In the genomic region with DNA sequence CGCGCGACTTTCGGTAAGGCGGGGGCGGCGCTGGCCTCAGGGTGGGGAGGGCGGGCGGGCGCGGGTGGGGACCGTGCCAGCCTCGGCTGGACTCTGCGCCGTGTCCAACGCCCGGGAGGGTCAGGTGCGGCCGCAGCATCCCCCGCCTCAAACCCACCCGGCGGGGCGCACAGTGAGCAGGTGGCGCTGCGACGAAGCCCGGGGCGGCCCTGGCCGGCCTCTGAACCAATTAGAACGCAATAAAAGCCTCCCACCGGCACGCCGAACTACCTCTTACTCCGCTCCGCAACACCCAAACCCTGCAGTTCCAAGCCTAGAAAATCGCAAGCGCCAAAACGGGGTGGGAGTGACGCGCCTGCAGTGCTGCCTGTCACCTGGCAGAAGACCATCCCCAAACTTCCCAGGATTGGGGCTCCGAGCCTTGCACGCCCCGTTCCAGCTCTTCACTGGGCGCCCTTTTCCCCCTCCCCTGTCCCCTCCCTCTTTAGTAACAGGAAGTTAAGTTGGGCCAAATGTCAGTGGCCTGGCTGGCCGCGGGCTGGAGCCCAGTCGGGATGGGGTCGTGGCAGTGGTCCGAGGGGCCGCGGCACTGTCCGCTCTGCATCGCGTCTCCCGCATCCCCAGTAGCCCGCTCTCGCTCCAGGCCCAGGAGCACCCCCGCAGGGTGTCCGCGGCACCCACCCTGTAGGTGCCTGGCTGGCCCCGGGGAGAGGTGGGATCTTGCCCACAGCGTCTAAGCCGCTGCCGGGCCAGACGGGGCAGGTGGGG, we compare ENCODE assay signal across 8 cellular contexts. TPM values are rescaled to one million over a fixed set of nuclear protein-coding genes. Genes with fewer than 3 reads are reported as not detected.
A peak's percentile ranks its signal among the peaks of the same experiment; 100 is the strongest.
DNase-seq lines count a peak whose midpoint lies in the region; ATAC-seq and TF ChIP-seq lines count a peak whose summit lies in the region.

No MANE protein-coding gene starts in this region.

- H3K4me3 Mint-ChIP-seq in T-helper 2 cell treated with Interferon-gamma antibody and Interleukin-4, amounts not matched to agents 5 μg/mL and 100 μg/mL, for 36 hours: peak overlapping the region; percentile 84

- no peaks in the 10 kb centered on the region for H3K9me3 Mint-ChIP-seq in T-helper 2 cell treated with Interferon-gamma antibody and Interleukin-4, amounts not matched to agents 5 μg/mL and 100 μg/mL, for 36 hours

- H3K36me3 ChIP-seq in suprapubic skin: no peaks in the 10 kb centered on the region

- peaks cover 41% of the 10 kb centered on the region for H3K4me1 Mint-ChIP-seq in T-helper 2 cell treated with Interferon-gamma antibody and Interleukin-4, amounts not matched to agents 5 μg/mL and 100 μg/mL, for 36 hours (ENCODE audit: low read depth)

- peak overlapping the region; percentile 88 for H3K27ac ChIP-seq in suprapubic skin

- no peak for TF ChIP-seq EP300 in suprapubic skin (IDR thresholded peaks at IDR 0.05)

- H3K36me3 Mint-ChIP-seq in T-helper 2 cell treated with Interferon-gamma antibody and Interleukin-4, amounts not matched to agents 5 μg/mL and 100 μg/mL, for 36 hours (ENCODE audit: low read depth): peaks cover 2% of the 10 kb centered on the region

- no peak for TF ChIP-seq POLR2A in suprapubic skin (IDR thresholded peaks at IDR 0.05)

- WGBS in suprapubic skin: 0% methylated on average over 4 of the region's 65 CpGs

- H3K27ac Mint-ChIP-seq in T-helper 2 cell treated with Interferon-gamma antibody and Interleukin-4, amounts not matched to agents 5 μg/mL and 100 μg/mL, for 36 hours: peak overlapping the region; percentile 77

- H3K9me3 ChIP-seq in suprapubic skin: no peaks in the 10 kb centered on the region

- peaks cover 43% of the 10 kb centered on the region for H3K4me1 ChIP-seq in suprapubic skin

- peak overlapping the region; percentile 96 for H3K4me3 ChIP-seq in suprapubic skin

- DNase-seq in COLO668 (lab: John Stamatoyannopoulos, UW; ENCODE audit: unreplicated experiment): peak; percentile 67
- peak; percentile 31 for DNase-seq in T-helper 2 cell treated with Interferon-gamma antibody and Interleukin-4, amounts not matched to agents 5 μg/mL and 100 μg/mL, for 36 hours (ENCODE audit: low spot score)
- DNase-seq in dermis blood vessel endothelial cell: peak; percentile 51
- DNase-seq in medulla oblongata (ENCODE audit: extremely low spot score): peak; percentile 24
- no peak for DNase-seq in suprapubic skin (ENCODE audit: low spot score in 2 of 2)
- DNase-seq in COLO829 (ENCODE audit: low spot score): no peak

- no peaks in the 10 kb centered on the region for H3K27me3 Mint-ChIP-seq in T-helper 2 cell treated with Interferon-gamma antibody and Interleukin-4, amounts not matched to agents 5 μg/mL and 100 μg/mL, for 36 hours (ENCODE audit: low read depth)

- TF ChIP-seq CTCF in suprapubic skin (IDR thresholded peaks at IDR 0.05): no peak

- ATAC-seq in GM19328 (IDR thresholded peaks at IDR 0.05; ENCODE audit: unreplicated experiment) (peak; percentile 10), HG03196 (IDR thresholded peaks at IDR 0.05; ENCODE audit: unreplicated experiment) (peak; percentile 30)

- no peaks in the 10 kb centered on the region for H3K27me3 ChIP-seq in suprapubic skin

RNA-seq across cellular contexts. Expression of a gene that starts 0.5 kb away (rescaled TPM):
- total RNA-seq in dermis blood vessel endothelial cell (110 and 124 TPM in 2 replicates), suprapubic skin (100 to 1,000 TPM; 117 to 232 (median 164) TPM)

Comparison
In these comparisons a context has a peak if more than half of its experiments do, and no peak if none do; other contexts are left out.
1. DNase-seq: peak in COLO668 (single experiment), T-helper 2 cell treated with Interferon-gamma antibody and Interleukin-4, amounts not matched to agents 5 μg/mL and 100 μg/mL, for 36 hours (single experiment), dermis blood vessel endothelial cell (single experiment) and medulla oblongata (single experiment); none in suprapubic skin (0 of 2) and COLO829 (single experiment).